Comparison of ENCODE assay signal across 1 cellular context in genomic region chr11:124518900-124519541, GRCh38.
TF ChIP-seq lines count a peak whose summit lies in the region.

No MANE protein-coding gene starts in this region.

TF ChIP-seq in SK-N-SH, 30 proteins besides CTCF, POLR2A, EP300 and RAD21 (continued from another document):
- TF ChIP-seq MAX (IDR thresholded peaks at IDR 0.05; ENCODE audit: low read depth) (no peak), YY1 (IDR thresholded peaks at IDR 0.05; ENCODE audit: low read depth) (no peak), NRF1 (IDR thresholded peaks at IDR 0.05; ENCODE audit: low read depth, low read length) (no peak), JUND (IDR thresholded peaks at IDR 0.05) (no peak), EZH2phosphoT487 (IDR thresholded peaks at IDR 0.05; ENCODE audit: borderline replicate concordance, low read depth) (no peak), GABPA (IDR thresholded peaks at IDR 0.05; ENCODE audit: low read depth) (no peak)
